In genomic region chr14:31010935-31011334, GRCh38 we compare ENCODE assay signal across 31 cellular contexts.
"Had no signal": no experiment of that assay in that cellular context is flagged by ENCODE, and none has a peak within 500 bp of the region (broad histone marks: within the 10 kb centered on the region; RNA-seq: fewer than 3 reads in every experiment).

No MANE protein-coding gene starts in this region.

- H3K27me3 ChIP-seq: ascending aorta, breast epithelium, cardiac muscle cell, colonic mucosa had no signal

- H3K27me3 Mint-ChIP-seq: activated CD4-positive, alpha-beta memory T cell treated with anti-CD3 and anti-CD28 coated beads, Interleukin-2, amount 10 ng/mL, durations not matched to agents 7 days and 5 days; activated CD4-positive, alpha-beta T cell treated with anti-CD3 and anti-CD28 coated beads for 36 hours; activated CD4-positive, alpha-beta T cell treated with anti-CD3 and anti-CD28 coated beads, Interleukin-2, amount 10 ng/mL, durations not matched to agents 7 days and 5 days; activated naive CD4-positive, alpha-beta T cell treated with anti-CD3 and anti-CD28 coated beads, Interleukin-2, amount 10 ng/mL, durations not matched to agents 7 days and 5 days; activated naive CD8-positive, alpha-beta T cell treated with anti-CD3 and anti-CD28 coated beads, Interleukin-2, amount 10 ng/mL, durations not matched to agents 7 days and 5 days; activated T-cell treated with anti-CD3 and anti-CD28 coated beads, Interleukin-2, amount 50 U/mL, for 24 hours; brain had no signal

- H3K9me3 Mint-ChIP-seq: activated CD4-positive, alpha-beta memory T cell treated with anti-CD3 and anti-CD28 coated beads, Interleukin-2, amount 10 ng/mL, durations not matched to agents 7 days and 5 days; activated CD4-positive, alpha-beta T cell treated with anti-CD3 and anti-CD28 coated beads, Interleukin-2, amount 10 ng/mL, durations not matched to agents 7 days and 5 days; activated naive CD4-positive, alpha-beta T cell treated with anti-CD3 and anti-CD28 coated beads, Interleukin-2, amount 10 ng/mL, durations not matched to agents 7 days and 5 days; activated naive CD4-positive, alpha-beta T cell treated with anti-CD3 and anti-CD28 coated beads, Interleukin-2, amount 50 U/mL, for 72 hours; activated naive CD8-positive, alpha-beta T cell treated with anti-CD3 and anti-CD28 coated beads, Interleukin-2, amount 10 ng/mL, durations not matched to agents 7 days and 5 days; activated T-cell treated with anti-CD3 and anti-CD28 coated beads, Interleukin-2, amount 50 U/mL, for 24 hours; activated T-cell treated with anti-CD3 and anti-CD28 coated beads, Interleukin-2, amount 50 U/mL, for 72 hours; T-helper 1 cell treated with Interleukin-12 subunit alpha and Interleukin-12 subunit beta and Interleukin-4 antibody, amounts not matched to agents 30 μg/mL and 1 μg/mL, for 36 hours; T-helper 2 cell treated with Interferon-gamma antibody and Interleukin-4, amounts not matched to agents 5 μg/mL and 100 μg/mL, for 36 hours had no signal

- DNase-seq: activated CD4-positive, alpha-beta memory T cell treated with anti-CD3 and anti-CD28 coated beads, Interleukin-2, amount 10 ng/mL, durations not matched to agents 7 days and 5 days; activated CD4-positive, alpha-beta T cell treated with anti-CD3 and anti-CD28 coated beads for 36 hours; activated CD4-positive, alpha-beta T cell treated with anti-CD3 and anti-CD28 coated beads, Interleukin-2, amount 10 ng/mL, durations not matched to agents 7 days and 5 days; activated CD4-positive, alpha-beta T cell treated with anti-CD3 and anti-CD28 coated beads, Interleukin-2, amount 50 U/mL, for 4 hours; activated CD4-positive, CD25-positive, alpha-beta regulatory T cell; activated CD4-positive, CD25-positive, alpha-beta regulatory T cell treated with anti-CD3 and anti-CD28 coated beads, Interleukin-2, amount 50 U/mL, for 72 hours; activated CD8-positive, alpha-beta memory T cell treated with anti-CD3 and anti-CD28 coated beads, Interleukin-2, amount 50 U/mL, for 48 hours; activated gamma-delta T cell; activated naive CD4-positive, alpha-beta T cell; activated naive CD4-positive, alpha-beta T cell treated with anti-CD3 and anti-CD28 coated beads, Interleukin-2, amount 10 ng/mL, durations not matched to agents 7 days and 5 days; activated naive CD8-positive, alpha-beta T cell treated with anti-CD3 and anti-CD28 coated beads, Interleukin-2, amount 10 ng/mL, durations not matched to agents 7 days and 5 days; activated T-cell treated with anti-CD3 and anti-CD28 coated beads for 4 hours; activated T-cell treated with anti-CD3 and anti-CD28 coated beads, Interleukin-2, amount 50 U/mL, for 24 hours; activated T-cell treated with anti-CD3 and anti-CD28 coated beads, Interleukin-2, amount 50 U/mL, for 72 hours; central memory CD4-positive, alpha-beta T cell; cerebellar nuclear complex; colonic mucosa; effector CD8-positive, alpha-beta T cell; foreskin fibroblast; head of caudate nucleus; T1000; WERI-Rb-1 had no signal

- FAIRE-seq: frontal cortex had no signal

- H3K4me3 ChIP-seq: ascending aorta, breast epithelium, cardiac muscle cell, colonic mucosa had no signal

- ATAC-seq: activated CD4-positive, alpha-beta T cell treated with anti-CD3 and anti-CD28 coated beads for 36 hours; activated naive CD4-positive, alpha-beta T cell treated with anti-CD3 and anti-CD28 coated beads, Interleukin-2, amount 50 U/mL, for 72 hours; activated T-cell treated with anti-CD3 and anti-CD28 coated beads, Interleukin-2, amount 50 U/mL, for 72 hours; esophagus mucosa had no signal

- H3K36me3 ChIP-seq: breast epithelium, cardiac muscle cell, colonic mucosa had no signal

- H3K27ac ChIP-seq: ascending aorta, breast epithelium, cardiac muscle cell, colonic mucosa, WERI-Rb-1 had no signal

- H3K9me3 ChIP-seq: ascending aorta, breast epithelium, colonic mucosa had no signal

- H3K4me3 Mint-ChIP-seq: activated CD4-positive, alpha-beta memory T cell treated with anti-CD3 and anti-CD28 coated beads, Interleukin-2, amount 10 ng/mL, durations not matched to agents 7 days and 5 days; activated CD4-positive, alpha-beta T cell treated with anti-CD3 and anti-CD28 coated beads for 36 hours; activated CD4-positive, alpha-beta T cell treated with anti-CD3 and anti-CD28 coated beads, Interleukin-2, amount 10 ng/mL, durations not matched to agents 7 days and 5 days; activated naive CD4-positive, alpha-beta T cell treated with anti-CD3 and anti-CD28 coated beads, Interleukin-2, amount 10 ng/mL, durations not matched to agents 7 days and 5 days; activated naive CD8-positive, alpha-beta T cell treated with anti-CD3 and anti-CD28 coated beads, Interleukin-2, amount 10 ng/mL, durations not matched to agents 7 days and 5 days; activated T-cell treated with anti-CD3 and anti-CD28 coated beads, Interleukin-2, amount 50 U/mL, for 24 hours; activated T-cell treated with anti-CD3 and anti-CD28 coated beads, Interleukin-2, amount 50 U/mL, for 72 hours; brain; T-helper 1 cell treated with Interleukin-12 subunit alpha and Interleukin-12 subunit beta and Interleukin-4 antibody, amounts not matched to agents 30 μg/mL and 1 μg/mL, for 36 hours; T-helper 2 cell treated with Interferon-gamma antibody and Interleukin-4, amounts not matched to agents 5 μg/mL and 100 μg/mL, for 36 hours had no signal

- H3K27ac Mint-ChIP-seq: activated CD4-positive, alpha-beta memory T cell treated with anti-CD3 and anti-CD28 coated beads, Interleukin-2, amount 10 ng/mL, durations not matched to agents 7 days and 5 days; activated CD4-positive, alpha-beta T cell treated with anti-CD3 and anti-CD28 coated beads for 36 hours; activated CD4-positive, alpha-beta T cell treated with anti-CD3 and anti-CD28 coated beads, Interleukin-2, amount 10 ng/mL, durations not matched to agents 7 days and 5 days; activated naive CD4-positive, alpha-beta T cell treated with anti-CD3 and anti-CD28 coated beads, Interleukin-2, amount 10 ng/mL, durations not matched to agents 7 days and 5 days; activated naive CD4-positive, alpha-beta T cell treated with anti-CD3 and anti-CD28 coated beads, Interleukin-2, amount 50 U/mL, for 72 hours; activated naive CD8-positive, alpha-beta T cell treated with anti-CD3 and anti-CD28 coated beads, Interleukin-2, amount 10 ng/mL, durations not matched to agents 7 days and 5 days; activated T-cell treated with anti-CD3 and anti-CD28 coated beads, Interleukin-2, amount 50 U/mL, for 24 hours; activated T-cell treated with anti-CD3 and anti-CD28 coated beads, Interleukin-2, amount 50 U/mL, for 72 hours; T-helper 1 cell treated with Interleukin-12 subunit alpha and Interleukin-12 subunit beta and Interleukin-4 antibody, amounts not matched to agents 30 μg/mL and 1 μg/mL, for 36 hours; T-helper 2 cell treated with Interferon-gamma antibody and Interleukin-4, amounts not matched to agents 5 μg/mL and 100 μg/mL, for 36 hours had no signal

- H3K4me1 Mint-ChIP-seq: activated CD4-positive, alpha-beta memory T cell treated with anti-CD3 and anti-CD28 coated beads, Interleukin-2, amount 10 ng/mL, durations not matched to agents 7 days and 5 days; activated naive CD4-positive, alpha-beta T cell treated with anti-CD3 and anti-CD28 coated beads, Interleukin-2, amount 10 ng/mL, durations not matched to agents 7 days and 5 days had no signal

- H3K4me1 ChIP-seq: ascending aorta, breast epithelium, colonic mucosa had no signal
